In genomic region chr19:23261496-23262020, GRCh38 we compare ENCODE assay signal across 32 cellular contexts.
"Had no signal": no experiment of that assay in that cellular context is flagged by ENCODE, and none has a peak within 500 bp of the region (broad histone marks: within the 10 kb centered on the region; RNA-seq: fewer than 3 reads in every experiment).

No MANE protein-coding gene starts in this region.

- H3K4me1 Mint-ChIP-seq: activated CD4-positive, alpha-beta memory T cell treated with anti-CD3 and anti-CD28 coated beads, Interleukin-2, amount 10 ng/mL, durations not matched to agents 7 days and 5 days; brain; T-cell; T-helper 17 cell had no signal

- ATAC-seq: activated CD8-positive, alpha-beta memory T cell treated with anti-CD3 and anti-CD28 coated beads, Interleukin-2, amount 10 ng/mL, durations not matched to agents 7 days and 5 days; activated naive CD8-positive, alpha-beta T cell treated with anti-CD3 and anti-CD28 coated beads, Interleukin-2, amount 50 U/mL, for 24 hours; Right ventricle myocardium inferior; SK-N-SH treated with all-trans-retinoic acid at 6 μM for 48 hours; T-cell; T-helper 17 cell had no signal

- H3K4me3 Mint-ChIP-seq: activated CD4-positive, alpha-beta memory T cell treated with anti-CD3 and anti-CD28 coated beads, Interleukin-2, amount 10 ng/mL, durations not matched to agents 7 days and 5 days; activated CD8-positive, alpha-beta memory T cell treated with anti-CD3 and anti-CD28 coated beads, Interleukin-2, amount 10 ng/mL, durations not matched to agents 7 days and 5 days; activated naive CD4-positive, alpha-beta T cell treated with anti-CD3 and anti-CD28 coated beads, Interleukin-2, amount 50 U/mL, for 24 hours; activated naive CD8-positive, alpha-beta T cell treated with anti-CD3 and anti-CD28 coated beads, Interleukin-2, amount 50 U/mL, for 24 hours; brain; T-cell; T-helper 17 cell had no signal

- H3K27ac Mint-ChIP-seq: activated CD4-positive, alpha-beta memory T cell treated with anti-CD3 and anti-CD28 coated beads, Interleukin-2, amount 10 ng/mL, durations not matched to agents 7 days and 5 days; activated CD8-positive, alpha-beta memory T cell treated with anti-CD3 and anti-CD28 coated beads, Interleukin-2, amount 10 ng/mL, durations not matched to agents 7 days and 5 days; activated naive CD4-positive, alpha-beta T cell treated with anti-CD3 and anti-CD28 coated beads, Interleukin-2, amount 50 U/mL, for 24 hours; activated naive CD8-positive, alpha-beta T cell treated with anti-CD3 and anti-CD28 coated beads, Interleukin-2, amount 50 U/mL, for 24 hours had no signal

- H3K27me3 Mint-ChIP-seq: activated CD4-positive, alpha-beta memory T cell treated with anti-CD3 and anti-CD28 coated beads, Interleukin-2, amount 10 ng/mL, durations not matched to agents 7 days and 5 days; activated CD8-positive, alpha-beta memory T cell treated with anti-CD3 and anti-CD28 coated beads, Interleukin-2, amount 10 ng/mL, durations not matched to agents 7 days and 5 days; activated naive CD4-positive, alpha-beta T cell treated with anti-CD3 and anti-CD28 coated beads, Interleukin-2, amount 50 U/mL, for 24 hours; activated naive CD8-positive, alpha-beta T cell treated with anti-CD3 and anti-CD28 coated beads, Interleukin-2, amount 50 U/mL, for 24 hours; brain; T-cell; T-helper 17 cell had no signal

- H3K9me3 Mint-ChIP-seq: activated naive CD4-positive, alpha-beta T cell treated with anti-CD3 and anti-CD28 coated beads, Interleukin-2, amount 50 U/mL, for 24 hours; activated naive CD8-positive, alpha-beta T cell treated with anti-CD3 and anti-CD28 coated beads, Interleukin-2, amount 50 U/mL, for 24 hours; brain; T-cell had no signal

- DNase-seq: activated CD4-positive, alpha-beta memory T cell treated with anti-CD3 and anti-CD28 coated beads, Interleukin-2, amount 10 ng/mL, durations not matched to agents 7 days and 5 days; activated CD4-positive, alpha-beta T cell treated with anti-CD3 and anti-CD28 coated beads for 1 hour; activated CD4-positive, alpha-beta T cell treated with anti-CD3 and anti-CD28 coated beads for 48 hours; activated CD4-positive, CD25-positive, alpha-beta regulatory T cell; activated CD8-positive, alpha-beta memory T cell treated with anti-CD3 and anti-CD28 coated beads for 24 hours; activated CD8-positive, alpha-beta memory T cell treated with anti-CD3 and anti-CD28 coated beads, Interleukin-2, amount 10 ng/mL, durations not matched to agents 7 days and 5 days; activated CD8-positive, alpha-beta memory T cell treated with anti-CD3 and anti-CD28 coated beads, Interleukin-2, amount 50 U/mL, for 48 hours; activated gamma-delta T cell; activated naive CD4-positive, alpha-beta T cell treated with Interleukin-2 at 50 U/mL for 16 hours; activated naive CD8-positive, alpha-beta T cell treated with anti-CD3 and anti-CD28 coated beads, Interleukin-2, amount 50 U/mL, for 24 hours; activated T-cell treated with anti-CD3 and anti-CD28 coated beads, Interleukin-2, amount 50 U/mL, for 48 hours; anterior cingulate cortex; caudate nucleus; cerebellar nuclear complex; Karpas-422; NCI-H1105 treated with DMSO at 0.1 percent for 48 hours; NCI-H1436; NCI-H1694 treated with DMSO at 0.1 percent for 48 hours; NCI-H2029; NCI-H345; NCI-H510A; NCI-H526; NCI-H748 treated with DMSO at 0.1 percent for 48 hours; NK-92 treated with Interleukin-12 subunit alpha and Interleukin-12 subunit beta, amount 100 ng/mL, for 24 hours; PC-9; SIG-M5; T-cell; T-helper 17 cell had no signal
